25 cellular contexts compared by ENCODE assay signal in the genomic region with DNA sequence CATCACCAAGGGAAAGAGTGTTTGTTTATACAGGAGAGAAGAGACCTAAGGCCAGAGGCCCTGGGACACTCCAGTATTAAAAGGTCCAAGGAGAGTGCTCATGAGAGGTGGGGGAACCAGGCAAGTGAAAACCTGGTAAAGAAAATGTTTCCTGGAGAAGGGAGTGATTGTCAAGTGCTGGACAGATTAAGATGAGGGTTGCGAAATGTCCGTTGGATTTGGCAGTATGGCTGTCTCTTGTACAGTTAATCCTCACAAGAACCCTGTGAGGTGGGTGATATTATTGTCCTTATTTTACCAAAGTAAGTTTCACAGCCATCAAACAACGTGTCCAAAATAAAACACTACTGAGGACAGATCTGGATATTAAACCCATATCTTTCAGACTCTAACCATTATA.
"Had no signal": no experiment of that assay in that cellular context is flagged by ENCODE, and none has a peak within 500 bp of the region (broad histone marks: within the 10 kb centered on the region; RNA-seq: fewer than 3 reads in every experiment).

No MANE protein-coding gene starts in this region.

- H3K9me3 ChIP-seq: colonic mucosa, esophagus squamous epithelium, heart left ventricle, pancreas, psoas muscle, right atrium auricular region, testis, transverse colon had no signal

- H3K27ac ChIP-seq: colonic mucosa, epithelial cell of prostate, esophagus squamous epithelium, heart left ventricle, pancreas, psoas muscle, right atrium auricular region, testis, transverse colon had no signal

- ATAC-seq: activated naive CD8-positive, alpha-beta T cell treated with anti-CD3 and anti-CD28 coated beads, Interleukin-2, amount 50 U/mL, for 24 hours; heart left ventricle; naive thymus-derived CD8-positive, alpha-beta T cell; pancreas; psoas muscle had no signal

- H3K4me3 ChIP-seq: colonic mucosa, esophagus squamous epithelium, heart left ventricle, pancreas, psoas muscle, right atrium auricular region, testis, transverse colon had no signal

- H3K4me1 ChIP-seq: colonic mucosa, esophagus squamous epithelium, heart left ventricle, pancreas, psoas muscle, right atrium auricular region, testis, transverse colon had no signal

- H3K36me3 ChIP-seq: colonic mucosa had no signal

- DNase-seq: activated CD4-positive, alpha-beta memory T cell treated with anti-CD3 and anti-CD28 coated beads, Interleukin-2, amount 10 ng/mL, durations not matched to agents 7 days and 5 days; activated CD4-positive, alpha-beta T cell treated with anti-CD3 and anti-CD28 coated beads, Interleukin-2, amount 10 ng/mL, durations not matched to agents 24 days and 14 days; activated CD4-positive, CD25-positive, alpha-beta regulatory T cell treated with anti-CD3 and anti-CD28 coated beads, Interleukin-2, amount 50 U/mL, for 72 hours; activated CD8-positive, alpha-beta memory T cell treated with anti-CD3 and anti-CD28 coated beads, Interleukin-2, amount 50 U/mL, for 48 hours; activated naive CD8-positive, alpha-beta T cell treated with anti-CD3 and anti-CD28 coated beads, Interleukin-2, amount 50 U/mL, for 24 hours; activated T-cell treated with anti-CD3 and anti-CD28 coated beads, Interleukin-2, amount 50 U/mL, for 24 hours; anterior cingulate cortex; colonic mucosa; effector CD8-positive, alpha-beta T cell; esophagus squamous epithelium; heart left ventricle; hypothalamus; immature natural killer cell; mesenchymal stem cell; naive thymus-derived CD8-positive, alpha-beta T cell; nucleus accumbens; pancreas; psoas muscle; stimulated activated CD4-positive, alpha-beta T cell treated with anti-CD3 and anti-CD28 coated beads, Interleukin-2, amount 100 ng/mL, for 48 hours; stimulated activated naive CD4-positive, alpha-beta T cell treated with Interleukin-2 at 50 U/mL for 16 hours; T-helper 9 cell; testis; transverse colon had no signal

- H3K27me3 ChIP-seq: colonic mucosa, esophagus squamous epithelium, heart left ventricle, pancreas, right atrium auricular region, testis, transverse colon had no signal
